9 cellular contexts compared by ENCODE assay signal in genomic region chr9:129609486-129610192, GRCh38. TPM values are rescaled to one million over a fixed set of nuclear protein-coding genes. Genes with fewer than 3 reads are reported as not detected.
DNase-seq lines count a peak whose midpoint lies in the region; ATAC-seq and TF ChIP-seq lines count a peak whose summit lies in the region.
"Had no signal": no experiment of that assay in that cellular context is flagged by ENCODE, and none has a peak within 500 bp of the region (broad histone marks: within the 10 kb centered on the region; RNA-seq: fewer than 3 reads in every experiment).

No MANE protein-coding gene starts in this region.

- CTCF ChIA-PET in HCT116 (lab: Charles Lee) = interaction anchor here (0.6 to 2.7 kb wide), 7 partner anchors 8 to 478 kb away, joined by 3 to 18 read pairs (median 5); no protein-coding TSS in a partner anchor

- H3K27ac Mint-ChIP-seq in dendritic cell treated with granulocyte-macrophage colony-stimulating factor and Interleukin-4, amounts not matched to agents 40 ng/mL and 50 ng/mL, for 4 days = peak overlapping the region; percentile 83

- peak overlapping the region; percentile 83 for H3K9ac ChIP-seq in HCT116 (ENCODE audit: low read length)
- peak overlapping the region; percentile 49 to 73 for H3K9ac ChIP-seq in mucosa of rectum (ENCODE audit: low read depth in 1 of 2, low read length in 2 of 2)

- no peaks in the 10 kb centered on the region for H3K27me3 ChIP-seq in HCT116 (ENCODE audit: insufficient read depth, low read length)
- H3K27me3 ChIP-seq in mucosa of rectum (ENCODE audit: control insufficient read depth in 2 of 2, insufficient read depth in 2 of 2, low read length in 2 of 2) = no peaks in the 10 kb centered on the region
- H3K27me3 ChIP-seq in upper lobe of left lung = no peaks in the 10 kb centered on the region

- no peaks in the 10 kb centered on the region; the same call in 1 of the 2 replicates for H3K79me2 ChIP-seq in HCT116 (ENCODE audit: insufficient read depth, low read length)

- TF ChIP-seq CTCF in HCT116 (IDR thresholded peaks at IDR 0.05 in 2 of 3, conservative IDR thresholded peaks at IDR 0.05 in 1 of 3; ENCODE audit: borderline replicate concordance in 1 of 3, insufficient read depth in 1 of 3, low read depth in 2 of 3, low read length in 2 of 3) (no peak), upper lobe of left lung (IDR thresholded peaks at IDR 0.05) (no peak)

- RAD21 ChIA-PET in HCT116 (lab: Charles Lee; ENCODE audit: low non-redundant PET in 1 of 2, low total read pairs in 2 of 2, uncharacterized antibody in 2 of 2, unreplicated experiment in 2 of 2) = interaction anchor here (0.8 to 1.6 kb wide), 4 partner anchors 22 to 113 kb away, joined by 3 to 5 read pairs (median 3); no protein-coding TSS in a partner anchor

- 17 to 41% methylated on average over 12 to 21 of the region's 30 CpGs for WGBS in upper lobe of left lung, 2 donors

- no peaks in the 10 kb centered on the region for H3K36me3 ChIP-seq in HCT116 (ENCODE audit: control insufficient read depth in 1 of 2, insufficient read depth in 2 of 2, low read length in 2 of 2)
- H3K36me3 ChIP-seq in mucosa of rectum (ENCODE audit: control insufficient read depth in 2 of 2, insufficient read depth in 2 of 2, low read length in 2 of 2) = no peaks in the 10 kb centered on the region
- H3K36me3 ChIP-seq in upper lobe of left lung = no peaks in the 10 kb centered on the region

- peaks cover 67 to 93% of the 10 kb centered on the region in 2 experiments for H3K4me1 ChIP-seq in HCT116 (ENCODE audit: control insufficient read depth in 1 of 2, insufficient read depth in 2 of 2, low read length in 2 of 2)
- peaks cover 28 to 34% of the 10 kb centered on the region in 2 donors for H3K4me1 ChIP-seq in mucosa of rectum (ENCODE audit: control insufficient read depth in 2 of 2, insufficient read depth in 2 of 2, low read length in 2 of 2)
- peaks cover 36 to 47% (median 43%) of the 10 kb centered on the region in 4 donors for H3K4me1 ChIP-seq in upper lobe of left lung

- H3K27me3 Mint-ChIP-seq in dendritic cell treated with granulocyte-macrophage colony-stimulating factor and Interleukin-4, amounts not matched to agents 40 ng/mL and 50 ng/mL, for 4 days = peaks cover 26% of the 10 kb centered on the region

- H3K4me2 ChIP-seq in HCT116 (ENCODE audit: low read length) = peak overlapping the region; percentile 92

- no peak for TF ChIP-seq RAD21 in HCT116 (IDR thresholded peaks at IDR 0.05; ENCODE audit: low read depth)

- peaks cover 42% of the 10 kb centered on the region for H3K4me1 Mint-ChIP-seq in dendritic cell treated with granulocyte-macrophage colony-stimulating factor and Interleukin-4, amounts not matched to agents 40 ng/mL and 50 ng/mL, for 4 days (ENCODE audit: low read depth)

- no peak overlapping the region for H2AFZ ChIP-seq in HCT116 (ENCODE audit: low read depth, low read length, poor library complexity, severe bottlenecking)

- no peak for DNase-seq in HCT116 (ENCODE audit: low read depth, low spot score)
- DNase-seq in activated CD4-positive, alpha-beta T cell treated with anti-CD3 and anti-CD28 coated beads for 4 hours = peak; percentile 64 to 65
- peak; percentile 60 to 73 for DNase-seq in upper lobe of left lung
- DNase-seq in NCI-H1694 (lab: John Stamatoyannopoulos, UW) = no peak
- no peak for DNase-seq in DMS79 (lab: John Stamatoyannopoulos, UW)
- DNase-seq in NCI-H82 treated with DMSO at 0.1 percent for 48 hours (lab: John Stamatoyannopoulos, UW; ENCODE audit: unreplicated experiment) = no peak

- intact Hi-C loops in HCT116 (cut with micrococcal nuclease) = loop anchor here (1.0 to 5.0 kb wide), 3 partner anchors 121 to 435 kb away; no protein-coding TSS in a partner anchor
- intact Hi-C loops in dendritic cell treated with granulocyte-macrophage colony-stimulating factor and Interleukin-4, amounts not matched to agents 40 ng/mL and 50 ng/mL, for 4 days (cut with micrococcal nuclease) = loop anchor here (1.0 to 10.0 kb wide), 4 partner anchors 275 to 479 kb away; partner anchors contain the start of gene IER5L

- H3K9me3 Mint-ChIP-seq in dendritic cell treated with granulocyte-macrophage colony-stimulating factor and Interleukin-4, amounts not matched to agents 40 ng/mL and 50 ng/mL, for 4 days = no peaks in the 10 kb centered on the region

- H4K20me1 ChIP-seq in HCT116 (ENCODE audit: insufficient read depth) = no peaks in the 10 kb centered on the region

- TF ChIP-seq POLR2A in HCT116 (IDR thresholded peaks at IDR 0.05; ENCODE audit: borderline replicate concordance, extremely low read depth, insufficient read depth, insufficient read length) (peak; percentile 53), upper lobe of left lung (IDR thresholded peaks at IDR 0.05) (no peak)

- BruUV-seq in HCT116 (replicated peaks; lab: Mats Ljungman, UMichigan) = no TSS peak

- H3K36me3 Mint-ChIP-seq in dendritic cell treated with granulocyte-macrophage colony-stimulating factor and Interleukin-4, amounts not matched to agents 40 ng/mL and 50 ng/mL, for 4 days (ENCODE audit: low read depth) = no peaks in the 10 kb centered on the region

- H3K27ac ChIP-seq in HCT116 (ENCODE audit: low read depth, low read length) = peak overlapping the region; percentile 96
- peak overlapping the region; percentile 77 to 84 for H3K27ac ChIP-seq in mucosa of rectum (ENCODE audit: low read depth in 2 of 2, low read length in 2 of 2)
- H3K27ac ChIP-seq in upper lobe of left lung = peak overlapping the region; percentile 81 to 93 (median 86)

- H3K4me3 ChIP-seq in HCT116 (replicated peaks in 1 of 2; ENCODE audit: low read depth in 1 of 2, low read length in 2 of 2) (peak overlapping the region; percentile 45 to 48), mucosa of rectum (ENCODE audit: low read length in 2 of 2) (peak overlapping the region; percentile 62 to 67), upper lobe of left lung (peak overlapping the region in 3 of 4 donors; percentile 61 to 85 (median 70))

- peak overlapping the region; percentile 84 for H3K4me3 Mint-ChIP-seq in dendritic cell treated with granulocyte-macrophage colony-stimulating factor and Interleukin-4, amounts not matched to agents 40 ng/mL and 50 ng/mL, for 4 days

- POLR2A ChIA-PET in HCT116 (lab: Charles Lee) = interaction anchor here (0.7 to 4.8 kb wide), 15 partner anchors 12 to 470 kb away, joined by 3 to 34 read pairs (median 7); partner anchors contain the start of gene IER5L

- H3K9me2 ChIP-seq in HCT116 (ENCODE audit: insufficient read depth) = no peaks in the 10 kb centered on the region

- no peaks in the 10 kb centered on the region for H3K9me3 ChIP-seq in HCT116 (ENCODE audit: control insufficient read depth in 1 of 2, insufficient read depth in 1 of 2, low read depth in 1 of 2, low read length in 2 of 2)
- no peaks in the 10 kb centered on the region for H3K9me3 ChIP-seq in mucosa of rectum (ENCODE audit: control insufficient read depth in 2 of 2, low read length in 2 of 2)
- no peaks in the 10 kb centered on the region for H3K9me3 ChIP-seq in upper lobe of left lung

- no peak for TF ChIP-seq EP300 in upper lobe of left lung (IDR thresholded peaks at IDR 0.05)

- peak; percentile 7 for ATAC-seq in HCT116
- peak in 1 of 2 donors; percentile 31 for ATAC-seq in upper lobe of left lung (ENCODE audit: low FRiP score in 2 of 2)

TF ChIP-seq in HCT116, 20 proteins besides CTCF, POLR2A, EP300 and RAD21:
- TF ChIP-seq SRF (IDR thresholded peaks at IDR 0.05; ENCODE audit: low read depth) = no peak
- TF ChIP-seq TCF7L2 (IDR thresholded peaks at IDR 0.05; ENCODE audit: borderline replicate concordance, extremely low read depth, insufficient read depth, insufficient read length) = peak; percentile 11
- TF ChIP-seq EGR1 (IDR thresholded peaks at IDR 0.05; ENCODE audit: low read depth) = no peak
- peak; percentile 50 for TF ChIP-seq POLR2AphosphoS5 (IDR thresholded peaks at IDR 0.05; ENCODE audit: low read depth, low read length)
- no peak for TF ChIP-seq ELF1 (IDR thresholded peaks at IDR 0.05; ENCODE audit: borderline replicate concordance, low read depth)
- no peak for TF ChIP-seq ZBTB33 (IDR thresholded peaks at IDR 0.05; ENCODE audit: extremely low read depth, insufficient replicate concordance, low read length)
- no peak for TF ChIP-seq CEBPB (IDR thresholded peaks at IDR 0.05; ENCODE audit: low read depth)
- 0 out of 2 replicates have a peak, but pooled peaks have one; percentile 17 for TF ChIP-seq ZFX (IDR thresholded peaks at IDR 0.05)
TF ChIP-seq in HCT116: peak in this region for 3.

RNA-seq across cellular contexts. Expression of gene C9orf50, which starts 11.3 kb away (rescaled TPM):
- total RNA-seq in HCT116 (2021; ENCODE audit: unreplicated experiment) = not detected
- not detected in 2 replicates for polyA plus RNA-seq in HCT116 (2012)
- total RNA-seq in upper lobe of left lung = not detected
- total RNA-seq: SK-MEL-5 had no signal

RNA-seq across cellular contexts. Expression of gene NTMT1, which starts 16.3 kb away (rescaled TPM):
- total RNA-seq in HCT116 (2021; ENCODE audit: unreplicated experiment) = 84.8 TPM
- polyA plus RNA-seq in HCT116 (2012) = 82.9 and 91.6 TPM in 2 replicates
- 10 to 100 TPM; 15.0 to 37.7 (median 23.6) TPM for total RNA-seq in upper lobe of left lung

RNA-seq across cellular contexts. Expression of gene ASB6, which starts 32.3 kb away (rescaled TPM):
- total RNA-seq in HCT116 (2021; ENCODE audit: unreplicated experiment) (21.6 TPM), upper lobe of left lung (10 to 100 TPM; 15.4 to 51.3 (median 21.9) TPM)
- polyA plus RNA-seq in HCT116 (2012) = 18.3 and 20.7 TPM in 2 replicates

RNA-seq across cellular contexts. Expression of gene PRRX2, which starts 55.8 kb away (rescaled TPM):
- total RNA-seq in HCT116 (2021; ENCODE audit: unreplicated experiment) (25.5 TPM), upper lobe of left lung (1 to 10 TPM in 2 of 6 donors, under 1 TPM in 1, not detected in 3; 0.61 to 5.8 (median 1.3) TPM)
- 12.7 and 17.1 TPM in 2 replicates for polyA plus RNA-seq in HCT116 (2012)

Comparison
In these comparisons a context has a peak if more than half of its experiments do, and no peak if none do; other contexts are left out.
1. DNase-seq: peak in activated CD4-positive, alpha-beta T cell treated with anti-CD3 and anti-CD28 coated beads for 4 hours (2 of 2) and upper lobe of left lung (2 of 2); none in HCT116 (single experiment), NCI-H1694 (single experiment), DMS79 (single experiment) and NCI-H82 treated with DMSO at 0.1 percent for 48 hours (single experiment).
2. Peak in every context shown above with its lines, with median percentiles within 50 percentile points of each other: H3K27ac ChIP-seq and H3K4me3 ChIP-seq.